Comparison of ENCODE assay signal across 27 cellular contexts in the genomic region with DNA sequence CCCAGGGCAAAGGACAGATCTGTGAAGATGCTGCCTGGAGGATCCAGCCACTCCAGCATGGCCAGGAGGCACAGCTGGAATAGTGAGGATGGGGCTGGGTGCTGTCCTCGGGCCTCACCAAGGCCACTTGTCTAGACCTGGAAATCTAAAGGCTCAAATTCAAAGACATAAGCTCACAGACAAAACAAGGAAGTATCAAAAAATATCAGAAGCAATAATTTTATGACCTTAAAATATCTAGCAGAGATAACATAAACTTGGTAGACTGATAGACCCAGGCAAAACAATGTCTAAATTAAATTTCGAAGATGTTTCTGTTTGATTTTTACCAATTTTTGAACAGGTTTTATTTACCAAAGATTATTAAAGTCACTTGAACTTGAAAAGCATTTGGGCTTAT. TPM values are rescaled to one million over a fixed set of nuclear protein-coding genes. Genes with fewer than 3 reads are reported as not detected.
"Had no signal": no experiment of that assay in that cellular context is flagged by ENCODE, and none has a peak within 500 bp of the region (broad histone marks: within the 10 kb centered on the region; RNA-seq: fewer than 3 reads in every experiment).

No MANE protein-coding gene starts in this region.

- FAIRE-seq: HTR-8/SVneo had no signal

- H3K27ac ChIP-seq: RWPE1 had no signal

- H3K9me3 ChIP-seq: SK-N-SH had no signal

- H3K9ac ChIP-seq: SK-N-SH had no signal

- DNase-seq: KBM-7; MV-4-11; NCI-H1048; NCI-H1105; NCI-H1417; NCI-H146; NCI-H187; NCI-H2029; NCI-H2081 treated with DMSO at 0.1 percent for 48 hours; NCI-H2171; NCI-H226; NCI-H446; NCI-H510A; NCI-H524 treated with DMSO at 0.1 percent for 48 hours; NCI-H69; NCI-H774; NK-92 treated with Interleukin-12 subunit alpha and Interleukin-12 subunit beta, amount 100 ng/mL, for 24 hours; PC-3; SHP77; SK-N-SH; SW 1271; T-cell had no signal

RNA-seq across cellular contexts. Expression of a gene that starts 22.6 kb away (rescaled TPM):
- total RNA-seq: OCI-LY7, SK-MEL-5, T-cell had no signal
- polyA plus RNA-seq: IgD-negative memory B cell had no signal
